Comparison of ENCODE assay signal across 18 cellular contexts in the genomic region with DNA sequence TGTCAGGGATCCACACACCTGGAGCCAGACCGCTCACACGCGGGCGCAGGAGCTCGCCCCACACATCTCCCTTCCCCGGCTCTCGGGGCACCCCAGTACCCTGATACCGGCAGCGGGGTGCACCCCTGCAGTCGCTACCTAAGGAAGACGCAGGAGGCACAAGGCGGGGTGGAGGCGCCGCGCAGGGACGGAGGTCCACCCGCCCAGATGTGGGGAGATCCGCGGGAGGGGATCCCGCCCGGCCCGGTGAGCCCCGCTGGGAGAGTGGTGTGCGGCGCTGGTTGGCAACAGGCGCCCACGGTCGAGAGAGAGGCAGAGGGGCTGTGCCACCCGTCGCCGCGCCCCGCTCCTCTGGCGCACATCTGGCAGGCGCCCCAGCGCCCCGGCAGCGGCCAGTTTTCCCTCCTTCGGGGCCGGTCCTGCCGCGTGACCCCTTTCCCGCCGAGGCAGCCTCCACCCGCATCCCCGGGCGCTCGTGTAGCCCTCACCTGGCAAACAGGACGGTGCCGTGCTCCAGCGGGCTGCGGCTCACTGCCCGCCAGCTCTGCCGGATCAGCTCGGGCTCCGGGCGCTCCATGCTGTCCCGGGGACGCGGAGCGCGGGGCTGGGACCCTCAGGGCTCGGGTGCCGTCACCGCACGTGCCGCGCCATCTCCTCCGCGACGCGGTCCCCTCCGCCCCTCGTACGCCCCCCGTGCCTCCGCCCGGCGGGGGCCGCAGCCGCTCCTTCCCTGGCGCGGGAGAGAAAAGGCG. TPM values are rescaled to one million over a fixed set of nuclear protein-coding genes. Genes with fewer than 3 reads are reported as not detected.
A peak's percentile ranks its signal among the peaks of the same experiment; 100 is the strongest.
DNase-seq lines count a peak whose midpoint lies in the region; ATAC-seq and TF ChIP-seq lines count a peak whose summit lies in the region.
"Had no signal": no experiment of that assay in that cellular context is flagged by ENCODE, and none has a peak within 500 bp of the region (broad histone marks: within the 10 kb centered on the region; RNA-seq: fewer than 3 reads in every experiment).

No MANE protein-coding gene starts in this region.

- no peak for TF ChIP-seq CTCF in left ventricle myocardium inferior (IDR thresholded peaks at IDR 0.05; ENCODE audit: borderline replicate concordance)
- no peak for TF ChIP-seq CTCF in dorsolateral prefrontal cortex (IDR thresholded peaks at IDR 0.05 in 54 of 56, conservative IDR thresholded peaks at IDR 0.05 in 2 of 56; ENCODE audit: low read depth in 1 of 56, partially characterized antibody in 56 of 56)

- H3K4me3 Mint-ChIP-seq in naive thymus-derived CD4-positive, alpha-beta T cell, result no peak overlapping the region
- H3K4me3 Mint-ChIP-seq: activated CD8-positive, alpha-beta memory T cell treated with anti-CD3 and anti-CD28 coated beads, Interleukin-2, amount 10 ng/mL, durations not matched to agents 7 days and 5 days had no signal

- H3K27ac ChIP-seq in left ventricle myocardium inferior (replicated peaks), result no peak overlapping the region
- peak overlapping the region in 28 of 59 donors; percentile 0 to 72 (median 34) for H3K27ac ChIP-seq in dorsolateral prefrontal cortex
- no peak overlapping the region for H3K27ac ChIP-seq in naive thymus-derived CD4-positive, alpha-beta T cell (ENCODE audit: low read depth, low read length)
- H3K27ac ChIP-seq: SJSA1 had no signal

- POLR2A ChIA-PET in naive thymus-derived CD4-positive, alpha-beta T cell (lab: Charles Lee), result no interaction called here

- peaks cover 0 to 6% (median 2%) of the 10 kb centered on the region in 11 donors for H3K9me3 Mint-ChIP-seq in naive thymus-derived CD4-positive, alpha-beta T cell

- H3K27me3 ChIP-seq in left ventricle myocardium inferior (ENCODE audit: low read depth) (peaks cover 79% of the 10 kb centered on the region), dorsolateral prefrontal cortex (peaks cover 0 to 44% (median 17%) of the 10 kb centered on the region in 45 donors), MG63 (peaks cover 10% of the 10 kb centered on the region)
- H3K27me3 ChIP-seq in naive thymus-derived CD4-positive, alpha-beta T cell (ENCODE audit: control insufficient read depth in 2 of 2, insufficient read depth in 2 of 2, low read length in 2 of 2), result no peaks in the 10 kb centered on the region

- peaks cover 0 to 5% (median 3%) of the 10 kb centered on the region in 7 donors for H3K4me1 Mint-ChIP-seq in naive thymus-derived CD4-positive, alpha-beta T cell
- H3K4me1 Mint-ChIP-seq: activated CD8-positive, alpha-beta memory T cell treated with anti-CD3 and anti-CD28 coated beads, Interleukin-2, amount 10 ng/mL, durations not matched to agents 7 days and 5 days had no signal

- peaks cover 0 to 6% (median 2%) of the 10 kb centered on the region in 5 donors for H3K36me3 Mint-ChIP-seq in naive thymus-derived CD4-positive, alpha-beta T cell
- H3K36me3 Mint-ChIP-seq: activated CD8-positive, alpha-beta memory T cell treated with anti-CD3 and anti-CD28 coated beads, Interleukin-2, amount 10 ng/mL, durations not matched to agents 7 days and 5 days had no signal

- peaks cover 18 to 54% (median 40%) of the 10 kb centered on the region in 5 donors for H3K27me3 Mint-ChIP-seq in naive thymus-derived CD4-positive, alpha-beta T cell

- H3K9me3 ChIP-seq in left ventricle myocardium inferior (replicated peaks), result peaks cover 15% of the 10 kb centered on the region
- no peaks in the 10 kb centered on the region for H3K9me3 ChIP-seq in naive thymus-derived CD4-positive, alpha-beta T cell (ENCODE audit: control insufficient read depth in 2 of 3, low read length in 3 of 3)
- no peaks in the 10 kb centered on the region for H3K9me3 ChIP-seq in MG63
- H3K9me3 ChIP-seq: SJSA1 had no signal

- CTCF ChIA-PET in naive thymus-derived CD4-positive, alpha-beta T cell (lab: Charles Lee), result no interaction called here

- intact Hi-C loops in left ventricle myocardium inferior (cut with micrococcal nuclease) (no loop called here), left cardiac atrium (cut with DNase I) (no loop called here), dorsolateral prefrontal cortex (cut with DNase I) (no loop called here)
- intact Hi-C loops in naive thymus-derived CD4-positive, alpha-beta T cell (cut with micrococcal nuclease), result no loop called here

- peaks cover 11% of the 10 kb centered on the region for H3K4me1 ChIP-seq in left ventricle myocardium inferior
- no peaks in the 10 kb centered on the region for H3K4me1 ChIP-seq in naive thymus-derived CD4-positive, alpha-beta T cell (ENCODE audit: control insufficient read depth in 2 of 2, insufficient read depth in 2 of 2, low read length in 2 of 2)
- H3K4me1 ChIP-seq: SJSA1 had no signal

- H3K4me3 ChIP-seq in left ventricle myocardium inferior (peak overlapping the region; percentile 25), dorsolateral prefrontal cortex (peak overlapping the region in 57 of 59 donors; percentile 17 to 64 (median 44)), MG63 (no peak overlapping the region)
- H3K4me3 ChIP-seq in naive thymus-derived CD4-positive, alpha-beta T cell (ENCODE audit: low read length), result no peak overlapping the region
- H3K4me3 ChIP-seq: K562, SJSA1 had no signal

- ATAC-seq in left cardiac atrium (no peak), GM18873 (IDR thresholded peaks at IDR 0.05; ENCODE audit: low FRiP score, unreplicated experiment) (no peak)
- ATAC-seq in naive thymus-derived CD4-positive, alpha-beta T cell, result no peak
- ATAC-seq: activated CD8-positive, alpha-beta memory T cell treated with anti-CD3 and anti-CD28 coated beads, Interleukin-2, amount 10 ng/mL, durations not matched to agents 7 days and 5 days; K562 had no signal

- no peak overlapping the region for H3K27ac Mint-ChIP-seq in naive thymus-derived CD4-positive, alpha-beta T cell
- H3K27ac Mint-ChIP-seq: activated CD8-positive, alpha-beta memory T cell treated with anti-CD3 and anti-CD28 coated beads, Interleukin-2, amount 10 ng/mL, durations not matched to agents 7 days and 5 days had no signal

- no peak for DNase-seq in left ventricle myocardium inferior
- no peak for DNase-seq in left cardiac atrium
- DNase-seq in dorsolateral prefrontal cortex, result peak in 1 of 10 donors; percentile 40
- peak; percentile 82 for DNase-seq in mesenteric fat pad (ENCODE audit: low spot score)
- no peak for DNase-seq in naive thymus-derived CD4-positive, alpha-beta T cell
- DNase-seq in MG63, result no peak
- DNase-seq in AG20443 (ENCODE audit: low spot score), result no peak
- DNase-seq: activated CD8-positive, alpha-beta memory T cell treated with anti-CD3 and anti-CD28 coated beads, Interleukin-2, amount 10 ng/mL, durations not matched to agents 7 days and 5 days; activated naive CD4-positive, alpha-beta T cell treated with anti-CD3 and anti-CD28 coated beads, Interleukin-2, amount 50 U/mL, for 16 hours; AML-193; caudate nucleus; EL; NCI-H1930; NK-92 treated with Interleukin-12 subunit alpha and Interleukin-12 subunit beta, amount 100 ng/mL, for 24 hours had no signal

- H3K36me3 ChIP-seq in left ventricle myocardium inferior, result no peaks in the 10 kb centered on the region
- H3K36me3 ChIP-seq in naive thymus-derived CD4-positive, alpha-beta T cell (ENCODE audit: control insufficient read depth in 2 of 3, insufficient read depth in 3 of 3, low read length in 3 of 3), result no peaks in the 10 kb centered on the region
- no peaks in the 10 kb centered on the region for H3K36me3 ChIP-seq in MG63
- H3K36me3 ChIP-seq: SJSA1 had no signal

RNA-seq across cellular contexts. Expression of a gene that starts 0.5 kb away (rescaled TPM):
- total RNA-seq in left ventricle myocardium inferior (not detected), left cardiac atrium (not detected), dorsolateral prefrontal cortex (10 to 100 TPM in 112 of 120 experiments, 1 to 10 TPM in 8; 6.2 to 40.9 (median 20.9) TPM), mesenteric fat pad (not detected)
- total RNA-seq in naive thymus-derived CD4-positive, alpha-beta T cell, result not detected
- not detected for polyA plus RNA-seq in naive thymus-derived CD4-positive, alpha-beta T cell
- total RNA-seq in MG63 (2014; rRNA removed; shearing (Covaris generic); ENCODE audit: low replicate concordance), result not detected in 2 replicates
- total RNA-seq: activated CD8-positive, alpha-beta memory T cell treated with anti-CD3 and anti-CD28 coated beads, Interleukin-2, amount 10 ng/mL, durations not matched to agents 7 days and 5 days; K562; SJSA1; urinary bladder had no signal
- polyA plus RNA-seq: K562, urinary bladder had no signal

RNA-seq across cellular contexts. Expression of a gene that starts 50.1 kb away (rescaled TPM):
- total RNA-seq in left ventricle myocardium inferior (13.4 TPM), left cardiac atrium (10 to 100 TPM; 20.8 to 25.5 TPM), dorsolateral prefrontal cortex (10 to 100 TPM; 25.0 to 76.5 (median 44.0) TPM), mesenteric fat pad (27.2 TPM)
- total RNA-seq in naive thymus-derived CD4-positive, alpha-beta T cell, result 10 to 100 TPM in 2 of 5 experiments, 1 to 10 TPM in 3; 6.9 to 15.3 (median 9.4) TPM
- polyA plus RNA-seq in naive thymus-derived CD4-positive, alpha-beta T cell, result under 1 TPM in 1 of 2 donors, not detected in 1; 0.39 TPM
- total RNA-seq in MG63 (2014; rRNA removed; shearing (Covaris generic); ENCODE audit: low replicate concordance), result 11.5 and 43.4 TPM in 2 replicates

RNA-seq across cellular contexts. Expression of a gene that starts 50.3 kb away (rescaled TPM):
- 14.7 TPM for total RNA-seq in left ventricle myocardium inferior
- 1 to 10 TPM; 6.5 to 7.9 TPM for total RNA-seq in left cardiac atrium
- 10 to 100 TPM in 115 of 120 experiments, 1 to 10 TPM in 5; 9.0 to 35.6 (median 17.5) TPM for total RNA-seq in dorsolateral prefrontal cortex
- 12.0 TPM for total RNA-seq in mesenteric fat pad
- 10 to 100 TPM in 3 of 5 experiments, 1 to 10 TPM in 2; 7.1 to 13.4 (median 11.5) TPM for total RNA-seq in naive thymus-derived CD4-positive, alpha-beta T cell
- polyA plus RNA-seq in naive thymus-derived CD4-positive, alpha-beta T cell, result 1 to 10 TPM; 5.6 to 9.5 TPM
- total RNA-seq in MG63 (2014; rRNA removed; shearing (Covaris generic); ENCODE audit: low replicate concordance), result 27.4 and 33.2 TPM in 2 replicates

Comparison
In these comparisons a context has a peak if more than half of its experiments do, and no peak if none do; other contexts are left out.
1. H3K4me3 ChIP-seq: peak in left ventricle myocardium inferior (single experiment) and dorsolateral prefrontal cortex (57 of 59); none in naive thymus-derived CD4-positive, alpha-beta T cell (single experiment) and MG63 (single experiment).